In the genomic region with DNA sequence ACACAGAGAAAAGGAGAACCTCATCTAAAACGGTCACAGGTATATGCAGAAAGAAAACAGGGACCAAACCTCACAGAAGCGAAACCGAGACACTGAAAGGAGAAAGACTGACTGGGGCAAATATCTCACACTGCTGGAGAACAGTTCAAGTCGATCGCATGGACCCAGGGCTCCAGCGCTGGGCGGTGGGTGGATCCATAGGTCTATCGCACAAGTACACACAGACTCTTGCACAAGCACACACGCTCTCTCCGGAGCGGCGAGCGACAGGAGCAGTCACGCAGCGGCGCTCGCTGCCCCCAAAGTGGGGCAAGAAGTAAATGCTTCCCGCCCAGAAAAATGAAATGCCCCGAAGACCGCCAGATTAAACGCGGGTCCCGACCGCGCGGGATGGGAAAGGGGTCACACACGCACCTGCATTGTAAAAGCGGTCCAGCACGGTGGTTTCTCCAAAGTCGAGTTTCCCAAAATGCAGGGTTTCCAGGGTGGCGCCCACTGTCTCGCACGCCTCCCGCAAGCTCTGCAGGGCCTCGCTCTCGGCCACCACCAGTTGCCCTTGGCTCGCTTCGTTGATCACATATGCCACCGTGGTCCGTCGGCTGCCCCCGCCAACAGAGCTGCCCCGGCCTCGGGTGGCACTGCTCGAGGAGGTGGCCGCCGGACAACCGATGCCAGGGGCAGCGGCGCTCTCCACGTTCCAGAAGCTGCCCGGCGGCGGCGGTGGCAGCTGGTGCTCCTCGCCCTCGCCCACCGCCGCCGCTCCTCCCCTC, we compare ENCODE assay signal across 8 cellular contexts. TPM values are rescaled to one million over a fixed set of nuclear protein-coding genes. Genes with fewer than 3 reads are reported as not detected.
DNase-seq lines count a peak whose midpoint lies in the region; ATAC-seq and TF ChIP-seq lines count a peak whose summit lies in the region.

No MANE protein-coding gene starts in this region.

- peak overlapping the region; percentile 28; the same call in 1 of the 2 replicates for H2BK20ac ChIP-seq in IMR-90 (ENCODE audit: low read depth, low read length)

- ATAC-seq in GM21529 (IDR thresholded peaks at IDR 0.05; ENCODE audit: unreplicated experiment), result peak; percentile 46
- ATAC-seq in IMR-90 (ENCODE audit: low read depth), result peak; percentile 3; the same call in 1 of the 2 replicates

- H3K36me3 ChIP-seq in IMR-90 (ENCODE audit: control insufficient read depth, insufficient read depth, low read length) (no peaks in the 10 kb centered on the region), hepatocyte (replicated peaks; ENCODE audit: insufficient read depth, low read depth) (no peaks in the 10 kb centered on the region)

- H3K27ac ChIP-seq in IMR-90 (ENCODE audit: insufficient read depth, low read length) (peak overlapping the region; percentile 71), hepatocyte (no peak overlapping the region)

- CTCF ChIA-PET in IMR-90 (lab: Yijun Ruan, JAX), result interaction anchor here (0.7 to 1.8 kb wide), 22 partner anchors 10 to 266 kb away, joined by 3 to 41 read pairs (median 6); partner anchors contain the start of gene PEX7

- H4K91ac ChIP-seq in IMR-90 (ENCODE audit: insufficient read depth, low read depth, low read length), result peak overlapping the region; percentile 76

- peak overlapping the region; percentile 93 for H3K4me2 ChIP-seq in IMR-90 (ENCODE audit: low read depth, low read length)
- peak overlapping the region; percentile 93 for H3K4me2 ChIP-seq in hepatocyte

- H3K9ac ChIP-seq in IMR-90 (ENCODE audit: low read depth, low read length), result peak overlapping the region; percentile 89

- peak overlapping the region; percentile 42 for H3K4ac ChIP-seq in IMR-90 (ENCODE audit: low read depth, low read length)

- in situ Hi-C loops in IMR-90 (cut with MboI; ENCODE audit: low sequenced_read_pairs), result loop anchor here (5.0 to 25.0 kb wide), 3 partner anchors 144 to 504 kb away; partner anchors contain the start of gene BCLAF1

- peaks cover 9% of the 10 kb centered on the region for H3K9me1 ChIP-seq in IMR-90 (ENCODE audit: insufficient read depth, low read length)

- no TSS peak for BruUV-seq in IMR-90 (replicated peaks; lab: Mats Ljungman, UMichigan)

- peak overlapping the region; percentile 96 for H2AFZ ChIP-seq in IMR-90 (replicated peaks; ENCODE audit: low read length, poor library complexity)
- H2AFZ ChIP-seq in hepatocyte, result peak overlapping the region; percentile 82

- H2BK15ac ChIP-seq in IMR-90 (ENCODE audit: low read depth, low read length), result peak overlapping the region; percentile 40

- intact Hi-C loops in IMR-90 (cut with micrococcal nuclease), result loop anchor here (1.0 to 10.0 kb wide), 5 partner anchors 74 to 504 kb away; partner anchors contain the start of gene BCLAF1

- no peak for TF ChIP-seq CTCF in IMR-90 (conservative IDR thresholded peaks at IDR 0.05; ENCODE audit: low read depth, low read length)
- no peak for TF ChIP-seq CTCF in hepatocyte (IDR thresholded peaks at IDR 0.05; ENCODE audit: poor library complexity)
- TF ChIP-seq CTCF in retinal pigment epithelial cell (conservative IDR thresholded peaks at IDR 0.05; ENCODE audit: low read depth, low read length), result no peak

- H3K4me3 ChIP-seq in IMR-90 (ENCODE audit: insufficient read depth, low read depth, low read length), result peak overlapping the region; percentile 95
- H3K4me3 ChIP-seq in hepatocyte, result peak overlapping the region; percentile 69
- peak overlapping the region; percentile 81 for H3K4me3 ChIP-seq in retinal pigment epithelial cell (ENCODE audit: low read length)

- H4K20me1 ChIP-seq in IMR-90 (ENCODE audit: insufficient read depth, low read length) (no peaks in the 10 kb centered on the region), hepatocyte (ENCODE audit: insufficient read depth, poor library complexity, severe bottlenecking) (no peaks in the 10 kb centered on the region)

- no peaks in the 10 kb centered on the region for H3K27me3 ChIP-seq in IMR-90 (ENCODE audit: control insufficient read depth, insufficient read depth, low read length)
- H3K27me3 ChIP-seq in hepatocyte, result no peaks in the 10 kb centered on the region

- H3K14ac ChIP-seq in IMR-90 (replicated peaks; ENCODE audit: low read depth, low read length), result peak overlapping the region; percentile 68

- H4K5ac ChIP-seq in IMR-90 (ENCODE audit: low read depth, low read length), result peak overlapping the region; percentile 82

- peak overlapping the region; percentile 74 for H3K18ac ChIP-seq in IMR-90 (ENCODE audit: low read depth, low read length)

- dilution Hi-C loops in IMR-90 (cut with HindIII; ENCODE audit: low sequenced_read_pairs, unreplicated experiment), result no loop called here

- WGBS in IMR-90 (ENCODE audit: extremely low coverage in 2 of 2, insufficient read length in 1 of 2), 2 experiments, result 0% methylated on average over 37 of the region's 60 CpGs; no CpG with 5 or more reads in 1 of the 2 experiments
- 3% methylated on average over 60 of the region's 60 CpGs for WGBS in hepatocyte (ENCODE audit: low lambda C conversion rate, missing lambda C conversion rate)

- no peak; the same call in 1 of the 2 replicates for TF ChIP-seq RAD21 in IMR-90 (IDR thresholded peaks at IDR 0.05; ENCODE audit: low read length)

- H3K9me3 ChIP-seq in IMR-90 (ENCODE audit: control insufficient read depth, insufficient read depth, low read length) (no peaks in the 10 kb centered on the region), hepatocyte (ENCODE audit: low read depth) (no peaks in the 10 kb centered on the region)

- peak overlapping the region; percentile 52 for H2BK5ac ChIP-seq in IMR-90 (ENCODE audit: low read depth, low read length, poor library complexity, severe bottlenecking)

- peaks cover 5% of the 10 kb centered on the region for H3K79me2 ChIP-seq in hepatocyte

- peak overlapping the region; percentile 74 for H2AK9ac ChIP-seq in IMR-90 (replicated peaks; ENCODE audit: low read depth, low read length, poor library complexity)

- H3K79me1 ChIP-seq in IMR-90 (ENCODE audit: low read depth in 1 of 2, low read length in 2 of 2), result peaks cover 6 to 36% of the 10 kb centered on the region in 2 experiments

- DNase-seq in EL, result peak; percentile 61
- DNase-seq in IMR-90, result peak; percentile 67
- DNase-seq in SW480 (ENCODE audit: low spot score), result peak; percentile 59
- peak in 31 of 56 donors; percentile 2 to 57 (median 34) for DNase-seq in amygdala (lab: John Stamatoyannopoulos, UW)
- peak; percentile 71 for DNase-seq in hepatocyte (ENCODE audit: low spot score)
- no peak for DNase-seq in retinal pigment epithelial cell (ENCODE audit: low read depth)
- DNase-seq in foreskin melanocyte, result no peak

- peak overlapping the region; percentile 82 for H2AK5ac ChIP-seq in IMR-90 (ENCODE audit: low read depth, low read length)

- H3K4me1 ChIP-seq in IMR-90 (ENCODE audit: control insufficient read depth, insufficient read depth, low read length) (peaks cover 14% of the 10 kb centered on the region), hepatocyte (ENCODE audit: insufficient read depth) (peaks cover 6% of the 10 kb centered on the region)

- peak overlapping the region; percentile 4 to 49; a peak in 3 of 4 replicates for H4K8ac ChIP-seq in IMR-90 (ENCODE audit: low read depth in 2 of 2, low read length in 2 of 2)

- H2BK120ac ChIP-seq in IMR-90 (ENCODE audit: low read depth, low read length), result peak overlapping the region; percentile 76

- no peaks in the 10 kb centered on the region for H3K9me2 ChIP-seq in hepatocyte (replicated peaks; ENCODE audit: insufficient read depth)

- H3K56ac ChIP-seq in IMR-90 (ENCODE audit: extremely low read depth, insufficient read depth, low read length), result peak overlapping the region; percentile 85

- no peak for TF ChIP-seq POLR2A in IMR-90 (IDR thresholded peaks at IDR 0.05; ENCODE audit: low read depth, low read length)

- H3K23ac ChIP-seq in IMR-90 (ENCODE audit: low read depth, low read length), result peak overlapping the region; percentile 90

- POLR2A ChIA-PET in IMR-90 (lab: Charles Lee; ENCODE audit: unreplicated experiment), result interaction anchor here (1.1 to 1.5 kb wide), 4 partner anchors 144 to 199 kb away, joined by 3 to 6 read pairs (median 4); no protein-coding TSS in a partner anchor

TF ChIP-seq in IMR-90, 13 proteins besides CTCF, POLR2A, EP300 and RAD21:
- TF ChIP-seq NFE2L2 (IDR thresholded peaks at IDR 0.05; ENCODE audit: low read depth, low read length) (no peak), CEBPB (IDR thresholded peaks at IDR 0.05; ENCODE audit: low read depth, low read length) (peak; percentile 87), SMC3 (IDR thresholded peaks at IDR 0.05; ENCODE audit: low read depth, low read length) (no peak), FOS (IDR thresholded peaks at IDR 0.05; ENCODE audit: low read depth, low read length) (no peak), MXI1 (IDR thresholded peaks at IDR 0.05; ENCODE audit: borderline replicate concordance, low read depth, low read length) (peak; percentile 68; the same call in 1 of the 2 replicates), CHD1 (IDR thresholded peaks at IDR 0.05; ENCODE audit: low read depth, low read length) (0 out of 2 replicates have a peak, but pooled peaks have one; percentile 48)

RNA-seq across cellular contexts. Expression of gene MAP3K5, which starts 0.8 kb away (rescaled TPM):
- 17.2 and 17.6 TPM in 2 replicates for total RNA-seq in IMR-90 (2012; rRNA removed)
- polyA plus RNA-seq in IMR-90 (2012; rRNA removed), result 4.9 and 5.4 TPM in 2 replicates
- polyA plus RNA-seq in IMR-90 (2012; cell fraction: cytosol; rRNA removed), result 2.0 and 2.1 TPM in 2 replicates
- polyA plus RNA-seq in IMR-90 (2012; cell fraction: nucleus; rRNA removed; ENCODE audit: low replicate concordance), result 1.4 and 6.3 TPM in 2 replicates
- total RNA-seq in hepatocyte, result 3.9 and 5.9 TPM in 2 replicates
- polyA plus RNA-seq in hepatocyte, result 2.1 and 2.2 TPM in 2 replicates

RNA-seq across cellular contexts. Expression of gene PEX7, which starts 30.9 kb away (rescaled TPM):
- total RNA-seq in IMR-90 (2012; rRNA removed) (7.0 and 11.9 TPM in 2 replicates), hepatocyte (15.6 and 19.5 TPM in 2 replicates)
- polyA plus RNA-seq in IMR-90 (2012; rRNA removed) (4.1 and 5.4 TPM in 2 replicates), hepatocyte (9.6 and 12.1 TPM in 2 replicates)
- polyA plus RNA-seq in IMR-90 (2012; cell fraction: cytosol; rRNA removed), result 4.8 and 10.3 TPM in 2 replicates
- polyA plus RNA-seq in IMR-90 (2012; cell fraction: nucleus; rRNA removed; ENCODE audit: low replicate concordance), result 4.0 and 4.4 TPM in 2 replicates

Comparison
In these comparisons a context has a peak if more than half of its experiments do, and no peak if none do; other contexts are left out.
1. DNase-seq: peak in EL (single experiment), IMR-90 (single experiment), SW480 (single experiment), amygdala (31 of 56) and hepatocyte (single experiment); none in retinal pigment epithelial cell (single experiment) and foreskin melanocyte (single experiment).
2. Peak in every context shown above with its lines, with median percentiles within 50 percentile points of each other: H3K4me3 ChIP-seq.